In genomic region chr4:174434455-174434854, GRCh38 we compare ENCODE assay signal across 12 cellular contexts.
DNase-seq lines count a peak whose midpoint lies in the region; FAIRE-seq and TF ChIP-seq lines count a peak whose summit lies in the region.
"Had no signal": no experiment of that assay in that cellular context is flagged by ENCODE, and none has a peak within 500 bp of the region (broad histone marks: within the 10 kb centered on the region; RNA-seq: fewer than 3 reads in every experiment).

No MANE protein-coding gene starts in this region.

- TF ChIP-seq RAD21 in H1 (IDR thresholded peaks at IDR 0.05 in 1 of 2, conservative IDR thresholded peaks at IDR 0.05 in 1 of 2; ENCODE audit: low read depth in 2 of 2, low read length in 2 of 2): no peak

- no peak overlapping the region for H4K5ac ChIP-seq in H1 (ENCODE audit: insufficient read length, low read depth, low read length)

- no peaks in the 10 kb centered on the region for H3K36me3 ChIP-seq in HUES48 (ENCODE audit: control insufficient read depth, insufficient read depth, low read length)
- no peaks in the 10 kb centered on the region for H3K36me3 ChIP-seq in H1 (ENCODE audit: control insufficient read depth in 2 of 4, insufficient read depth in 4 of 4, low read length in 3 of 4)
- no peaks in the 10 kb centered on the region for H3K36me3 ChIP-seq in spleen
- H3K36me3 ChIP-seq: BLaER1 had no signal

- H3K4me3 ChIP-seq in HUES48 (ENCODE audit: low read depth, low read length): no peak overlapping the region
- H3K4me3 ChIP-seq in H1 (ENCODE audit: extremely low read depth in 1 of 4, insufficient read depth in 2 of 4, low read depth in 3 of 4, low read length in 4 of 4): no peak overlapping the region
- no peak overlapping the region for H3K4me3 ChIP-seq in spleen
- H3K4me3 ChIP-seq: BLaER1 had no signal

- peak; percentile 36 for FAIRE-seq in H1 (lab: Jason Lieb, UNC)
- FAIRE-seq: A204.1, HTR-8/SVneo had no signal

- H2BK20ac ChIP-seq in H1 (ENCODE audit: low read length): no peak overlapping the region

- no peaks in the 10 kb centered on the region for H3K79me2 ChIP-seq in H1 (ENCODE audit: control insufficient read depth in 1 of 2, insufficient read depth in 2 of 2, low read length in 2 of 2)

- H3K9me3 ChIP-seq in HUES48 (ENCODE audit: control insufficient read depth, insufficient read depth, low read length) (no peaks in the 10 kb centered on the region), H1 (ENCODE audit: insufficient read depth in 2 of 2, low read depth in 1 of 2, low read length in 1 of 2) (no peaks in the 10 kb centered on the region), spleen (peaks cover 0 to under 1% (median 0%) of the 10 kb centered on the region in 8 donors)
- H3K9me3 ChIP-seq: BLaER1 had no signal

- no peak overlapping the region for H3K9ac ChIP-seq in HUES48 (ENCODE audit: low read depth, low read length)
- no peak overlapping the region for H3K9ac ChIP-seq in H1 (replicated peaks in 1 of 4; ENCODE audit: extremely low read depth in 1 of 4, low read depth in 3 of 4, low read length in 3 of 4)
- H3K9ac ChIP-seq: BLaER1 had no signal

- H3K27me3 ChIP-seq in HUES48 (ENCODE audit: control insufficient read depth, insufficient read depth, low read length): no peaks in the 10 kb centered on the region
- H3K27me3 ChIP-seq in H1 (replicated peaks in 1 of 4; ENCODE audit: control insufficient read depth in 3 of 4, extremely low read depth in 1 of 4, insufficient read depth in 3 of 4, low read length in 3 of 4): no peaks in the 10 kb centered on the region
- no peaks in the 10 kb centered on the region for H3K27me3 ChIP-seq in spleen (replicated peaks in 1 of 7)
- H3K27me3 ChIP-seq: BLaER1 had no signal

- no peak for TF ChIP-seq POLR2A in H1 (IDR thresholded peaks at IDR 0.05; ENCODE audit: control extremely low read depth in 1 of 2, low read depth in 2 of 2, low read length in 2 of 2)
- TF ChIP-seq POLR2A in spleen (IDR thresholded peaks at IDR 0.05): no peak

- H2BK5ac ChIP-seq in H1 (ENCODE audit: low read depth, low read length): no peak overlapping the region

- no peak overlapping the region for H2AK5ac ChIP-seq in H1 (ENCODE audit: low read depth, low read length)

- H3K14ac ChIP-seq in H1 (ENCODE audit: insufficient read length): no peak overlapping the region

- no peak overlapping the region for H3K4me2 ChIP-seq in H1 (ENCODE audit: insufficient read depth in 1 of 2, low read depth in 2 of 2, low read length in 2 of 2)
- H3K4me2 ChIP-seq: BLaER1 had no signal

- H3K4me1 ChIP-seq in HUES48 (ENCODE audit: control insufficient read depth, insufficient read depth, low read length): peaks cover 9% of the 10 kb centered on the region
- peaks cover 0 to 2% (median 0%) of the 10 kb centered on the region in 4 experiments; a peak in 1 of 7 replicates for H3K4me1 ChIP-seq in H1 (replicated peaks in 1 of 4; ENCODE audit: control insufficient read depth in 3 of 4, insufficient read depth in 4 of 4, low read length in 3 of 4)
- no peaks in the 10 kb centered on the region for H3K4me1 ChIP-seq in spleen
- H3K4me1 ChIP-seq: BLaER1 had no signal

- no peak overlapping the region for H3K18ac ChIP-seq in H1 (ENCODE audit: extremely low read depth, low read length)

- intact Hi-C loops in spleen (cut with DNase I; ENCODE audit: low total_unique reads): no loop called here

- H3K23ac ChIP-seq in H1 (ENCODE audit: insufficient read length): no peak overlapping the region

- no peak overlapping the region for H3K56ac ChIP-seq in H1 (replicated peaks; ENCODE audit: insufficient read length, low read depth, low read length)

- no peaks in the 10 kb centered on the region for H4K20me1 ChIP-seq in H1 (replicated peaks in 1 of 2; ENCODE audit: control insufficient read depth in 1 of 2, insufficient read depth in 2 of 2, low read length in 2 of 2)
- H4K20me1 ChIP-seq: BLaER1 had no signal

- POLR2A ChIA-PET in H1 (lab: Charles Lee; ENCODE audit: partially characterized antibody): no interaction called here

- no peak for TF ChIP-seq EP300 in H1 (IDR thresholded peaks at IDR 0.05; ENCODE audit: borderline replicate concordance in 1 of 2, low read depth in 2 of 2, low read length in 2 of 2)

- H2AFZ ChIP-seq in H1 (ENCODE audit: low read length): no peak overlapping the region

- H3K79me1 ChIP-seq in H1 (ENCODE audit: low read depth, low read length): no peaks in the 10 kb centered on the region

- H3K23me2 ChIP-seq in H1 (ENCODE audit: low read depth, low read length): no peaks in the 10 kb centered on the region

- no peak overlapping the region for H2BK15ac ChIP-seq in H1 (ENCODE audit: low read length)

- no peak overlapping the region for H2BK12ac ChIP-seq in H1 (ENCODE audit: low read depth, low read length)

- 67% methylated on average over 4 of the region's 4 CpGs; no CpG with 5 or more reads in 1 of the 2 experiments for WGBS in H1 (ENCODE audit: extremely low coverage in 1 of 2, insufficient coverage in 1 of 2, insufficient read length in 1 of 2, insufficient replicate concordance in 2 of 2, low coverage in 1 of 2, low lambda C conversion rate in 2 of 2, missing lambda C conversion rate in 1 of 2), 2 experiments
- 80 to 91% (median 88%) methylated on average over 4 of the region's 4 CpGs for WGBS in spleen, 5 donors

- H2BK120ac ChIP-seq in H1 (replicated peaks; ENCODE audit: low read depth, low read length): no peak overlapping the region

- H3K27ac ChIP-seq in HUES48 (ENCODE audit: low read depth, low read length): peak overlapping the region; percentile 26
- H3K27ac ChIP-seq in H1 (ENCODE audit: low read depth, low read length): no peak overlapping the region
- H3K27ac ChIP-seq in spleen: no peak overlapping the region
- H3K27ac ChIP-seq: BLaER1 had no signal

- no peak overlapping the region for H4K8ac ChIP-seq in H1 (ENCODE audit: extremely low read depth, insufficient read depth, low read length)

- CTCF ChIA-PET in H1 (lab: Charles Lee; ENCODE audit: partially characterized antibody): interaction anchor here (1.0 kb wide), 1 partner anchor 13 kb away, joined by 3 read pairs; no protein-coding TSS in a partner anchor

- DNase-seq in H1 (ENCODE audit: low read depth in 1 of 2, low spot score in 2 of 2): no peak
- peak; percentile 15 for DNase-seq in iPS-NIHi7 (ENCODE audit: extremely low spot score)
- peak; percentile 73 for DNase-seq in renal cortical epithelial cell (ENCODE audit: low read depth)
- no peak for DNase-seq in spleen
- no peak for DNase-seq in GOT3 (lab: John Stamatoyannopoulos, UW)
- DNase-seq in Ammon's horn (ENCODE audit: low spot score): no peak
- DNase-seq: CD4-positive, CD25-positive, alpha-beta regulatory T cell; DMS53 had no signal

- TF ChIP-seq CTCF in H1 (IDR thresholded peaks at IDR 0.05; ENCODE audit: control extremely low read depth in 1 of 3, insufficient read depth in 1 of 3, low read depth in 1 of 3, low read length in 3 of 3): no peak
- no peak for TF ChIP-seq CTCF in spleen (IDR thresholded peaks at IDR 0.05 in 8 of 11, conservative IDR thresholded peaks at IDR 0.05 in 3 of 11)

- no peak overlapping the region for H3K4ac ChIP-seq in H1 (replicated peaks; ENCODE audit: insufficient read length, low read depth, low read length)

- no peak overlapping the region for H4K91ac ChIP-seq in H1 (replicated peaks; ENCODE audit: insufficient read length, low read length)

TF ChIP-seq in H1, 55 proteins besides CTCF, POLR2A, EP300 and RAD21 (continues in another document):
- TF ChIP-seq HDAC6 (IDR thresholded peaks at IDR 0.05; ENCODE audit: low read depth, low read length): no peak
- peak; percentile 21; the same call in 1 of the 2 replicates for TF ChIP-seq TEAD4 (IDR thresholded peaks at IDR 0.05; ENCODE audit: low read depth, low read length)
- 0 out of 2 replicates have a peak, but pooled peaks have one; percentile 59 for TF ChIP-seq YY1 (IDR thresholded peaks at IDR 0.05; ENCODE audit: low read depth, low read length)
- no peak for TF ChIP-seq SIX5 (IDR thresholded peaks at IDR 0.05; ENCODE audit: low read depth, low read length)

Comparison
In these comparisons a context has a peak if more than half of its experiments do, and no peak if none do; other contexts are left out.
1. DNase-seq: peak in iPS-NIHi7 (single experiment) and renal cortical epithelial cell (single experiment); none in H1 (0 of 2), spleen (single experiment), GOT3 (single experiment) and Ammon's horn (single experiment).